11 cellular contexts compared by ENCODE assay signal in the genomic region with DNA sequence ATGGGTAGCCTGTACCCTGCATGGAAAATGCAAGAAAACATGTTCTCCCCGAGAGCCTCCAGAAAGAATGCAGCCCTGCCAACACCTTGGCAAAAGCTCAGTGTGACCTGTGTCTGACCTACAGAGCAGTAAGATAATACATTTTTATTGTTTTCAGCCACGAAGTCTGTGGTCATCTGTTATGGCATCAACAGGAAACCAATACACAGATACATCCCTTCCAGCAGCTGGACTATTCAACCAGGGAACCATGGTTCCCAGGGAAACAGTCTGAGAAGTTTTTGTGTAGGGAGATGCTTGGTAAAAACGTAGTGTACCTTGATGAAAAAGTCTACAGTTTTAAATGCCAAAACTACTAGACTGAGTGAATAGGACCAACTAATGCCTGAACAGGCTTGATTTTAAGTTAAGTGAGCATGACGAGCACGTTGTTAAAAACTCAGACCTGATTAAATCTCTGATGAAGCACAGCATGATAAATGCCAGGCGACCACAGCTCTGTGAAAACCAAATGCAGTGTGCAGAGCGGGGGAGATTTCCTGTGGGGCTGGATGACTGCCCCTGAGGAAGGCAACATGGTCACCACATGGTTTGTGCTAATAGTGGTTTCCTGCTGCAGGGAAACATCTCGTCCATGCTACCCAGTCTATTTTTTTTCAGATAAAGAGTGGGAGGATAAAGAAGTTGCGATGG.
DNase-seq lines count a peak whose midpoint lies in the region; ATAC-seq and TF ChIP-seq lines count a peak whose summit lies in the region.
"Had no signal": no experiment of that assay in that cellular context is flagged by ENCODE, and none has a peak within 500 bp of the region (broad histone marks: within the 10 kb centered on the region; RNA-seq: fewer than 3 reads in every experiment).

No MANE protein-coding gene starts in this region.

- H3K36me3 ChIP-seq in heart right ventricle: no peaks in the 10 kb centered on the region
- H3K36me3 ChIP-seq in Peyer's patch: no peaks in the 10 kb centered on the region
- H3K36me3 ChIP-seq in left ventricle myocardium inferior: no peaks in the 10 kb centered on the region

- peaks cover 0 to 6% (median 0%) of the 10 kb centered on the region in 7 donors for H3K27me3 ChIP-seq in heart right ventricle
- no peaks in the 10 kb centered on the region for H3K27me3 ChIP-seq in Peyer's patch
- peaks cover 21% of the 10 kb centered on the region for H3K27me3 ChIP-seq in left ventricle myocardium inferior (ENCODE audit: low read depth)

- H3K27ac ChIP-seq in heart right ventricle: peak overlapping the region in 3 of 10 donors; percentile 8 to 32 (median 27)
- peak overlapping the region in 1 of 4 donors; percentile 0 for H3K27ac ChIP-seq in Peyer's patch
- peak overlapping the region; percentile 7 for H3K27ac ChIP-seq in left ventricle myocardium inferior (replicated peaks)

- ATAC-seq in heart right ventricle (peak in 7 of 8 donors; percentile 59 to 84 (median 72)), HG02970 (IDR thresholded peaks at IDR 0.05; ENCODE audit: low FRiP score, unreplicated experiment) (no peak)

- WGBS in heart right ventricle, 2 donors: 11 to 20% methylated on average over 9 of the region's 9 CpGs

- H3K4me1 ChIP-seq in heart right ventricle: peaks cover 0 to 18% (median 16%) of the 10 kb centered on the region in 9 donors
- no peaks in the 10 kb centered on the region for H3K4me1 ChIP-seq in Peyer's patch
- peaks cover 12% of the 10 kb centered on the region for H3K4me1 ChIP-seq in left ventricle myocardium inferior

- no peak overlapping the region for H3K4me3 ChIP-seq in heart right ventricle
- no peak overlapping the region for H3K4me3 ChIP-seq in Peyer's patch
- H3K4me3 ChIP-seq in left ventricle myocardium inferior: no peak overlapping the region
- H3K4me3 ChIP-seq: skin epidermis had no signal

- DNase-seq in heart right ventricle: peak in 1 of 2 donors; percentile 18
- DNase-seq in cardiac septum (ENCODE audit: low spot score): no peak
- DNase-seq in Peyer's patch: peak in 2 of 3 donors; percentile 64
- DNase-seq in left ventricle myocardium inferior: no peak
- DNase-seq in superior temporal gyrus (ENCODE audit: extremely low spot score): peak; percentile 38
- no peak for DNase-seq in cerebellar nuclear complex (lab: John Stamatoyannopoulos, UW)
- DNase-seq in SW 1271 (lab: John Stamatoyannopoulos, UW): no peak
- DNase-seq: activated naive CD4-positive, alpha-beta T cell treated with anti-CD3 and anti-CD28 coated beads, Interleukin-2, amount 50 U/mL, for 16 hours; glutamatergic neuron had no signal

- H3K9me3 ChIP-seq in heart right ventricle (no peaks in the 10 kb centered on the region), Peyer's patch (no peaks in the 10 kb centered on the region), left ventricle myocardium inferior (replicated peaks) (no peaks in the 10 kb centered on the region)

- TF ChIP-seq CTCF in heart right ventricle (IDR thresholded peaks at IDR 0.05) (no peak), Peyer's patch (IDR thresholded peaks at IDR 0.05) (no peak), left ventricle myocardium inferior (IDR thresholded peaks at IDR 0.05; ENCODE audit: borderline replicate concordance) (no peak)

- intact Hi-C loops in heart right ventricle (cut with DNase I): no loop called here
- intact Hi-C loops in cardiac septum (cut with DNase I): no loop called here
- intact Hi-C loops in left ventricle myocardium inferior (cut with micrococcal nuclease): no loop called here

- TF ChIP-seq POLR2A in Peyer's patch (IDR thresholded peaks at IDR 0.05): no peak

Comparison
In these comparisons a context has a peak if more than half of its experiments do, and no peak if none do; other contexts are left out.
1. DNase-seq: peak in Peyer's patch (2 of 3) and superior temporal gyrus (single experiment); none in cardiac septum (single experiment), left ventricle myocardium inferior (single experiment), cerebellar nuclear complex (0 of 2) and SW 1271 (0 of 2).